In genomic region chr6:22081709-22082108, GRCh38 we compare ENCODE assay signal across 21 cellular contexts.
DNase-seq lines count a peak whose midpoint lies in the region; ATAC-seq and TF ChIP-seq lines count a peak whose summit lies in the region.
"Had no signal": no experiment of that assay in that cellular context is flagged by ENCODE, and none has a peak within 500 bp of the region (broad histone marks: within the 10 kb centered on the region; RNA-seq: fewer than 3 reads in every experiment).

No MANE protein-coding gene starts in this region.

- DNase-seq in nephron progenitor cell: no peak
- no peak for DNase-seq in cortex of kidney (lab: John Stamatoyannopoulos, UW)
- DNase-seq in hypothalamus (lab: John Stamatoyannopoulos, UW): no peak
- DNase-seq in AG08395 (ENCODE audit: low spot score): no peak
- no peak for DNase-seq in activated naive CD4-positive, alpha-beta T cell (lab: John Stamatoyannopoulos, UW)
- DNase-seq: activated CD8-positive, alpha-beta T cell treated with anti-CD3 and anti-CD28 coated beads for 36 hours; activated naive CD8-positive, alpha-beta T cell treated with anti-CD3 and anti-CD28 coated beads for 36 hours; activated T-cell treated with anti-CD3 and anti-CD28 coated beads, Interleukin-2, amount 50 U/mL, for 48 hours; EL; gastrocnemius medialis; midbrain; NCI-H187 treated with DMSO at 0.1 percent for 48 hours; NCI-H345; right cardiac atrium; Right ventricle myocardium superior; stimulated activated CD4-positive, alpha-beta T cell treated with anti-CD3 and anti-CD28 coated beads, Interleukin-1b, Interleukin-23, amount 100 ng/mL, for 48 hours; substantia nigra; T-helper 1 cell had no signal

- H3K4me1 Mint-ChIP-seq in nephron progenitor cell: peaks cover 29% of the 10 kb centered on the region
- H3K4me1 Mint-ChIP-seq: activated naive CD8-positive, alpha-beta T cell treated with anti-CD3 and anti-CD28 coated beads for 36 hours had no signal

- ATAC-seq in GM18520 (IDR thresholded peaks at IDR 0.05; ENCODE audit: unreplicated experiment) (peak; percentile 45), GM21723 (IDR thresholded peaks at IDR 0.05; ENCODE audit: unreplicated experiment) (peak; percentile 63), HG03196 (IDR thresholded peaks at IDR 0.05; ENCODE audit: unreplicated experiment) (peak; percentile 59)
- ATAC-seq: activated CD8-positive, alpha-beta T cell treated with anti-CD3 and anti-CD28 coated beads for 36 hours; gastrocnemius medialis; right cardiac atrium had no signal

- peak overlapping the region; percentile 67 for H3K27ac Mint-ChIP-seq in nephron progenitor cell
- H3K27ac Mint-ChIP-seq: activated CD8-positive, alpha-beta T cell treated with anti-CD3 and anti-CD28 coated beads for 36 hours; activated naive CD8-positive, alpha-beta T cell treated with anti-CD3 and anti-CD28 coated beads for 36 hours had no signal

- peaks cover 2% of the 10 kb centered on the region for H3K27me3 Mint-ChIP-seq in nephron progenitor cell (ENCODE audit: low read depth, poor library complexity)
- H3K27me3 Mint-ChIP-seq: activated CD8-positive, alpha-beta T cell treated with anti-CD3 and anti-CD28 coated beads for 36 hours; activated naive CD8-positive, alpha-beta T cell treated with anti-CD3 and anti-CD28 coated beads for 36 hours had no signal

- peaks cover 71% of the 10 kb centered on the region for H3K36me3 Mint-ChIP-seq in nephron progenitor cell (ENCODE audit: low read depth)
- H3K36me3 Mint-ChIP-seq: activated naive CD8-positive, alpha-beta T cell treated with anti-CD3 and anti-CD28 coated beads for 36 hours had no signal

- no peak for TF ChIP-seq CTCF in nephron progenitor cell (IDR thresholded peaks at IDR 0.05)

- no peak overlapping the region for H3K4me3 Mint-ChIP-seq in nephron progenitor cell
- H3K4me3 Mint-ChIP-seq: activated CD8-positive, alpha-beta T cell treated with anti-CD3 and anti-CD28 coated beads for 36 hours; activated naive CD8-positive, alpha-beta T cell treated with anti-CD3 and anti-CD28 coated beads for 36 hours had no signal

- H3K9me3 Mint-ChIP-seq in nephron progenitor cell: peaks cover 27% of the 10 kb centered on the region
- H3K9me3 Mint-ChIP-seq: activated CD8-positive, alpha-beta T cell treated with anti-CD3 and anti-CD28 coated beads for 36 hours; activated naive CD8-positive, alpha-beta T cell treated with anti-CD3 and anti-CD28 coated beads for 36 hours had no signal
